15 cellular contexts compared by ENCODE assay signal in the genomic region with DNA sequence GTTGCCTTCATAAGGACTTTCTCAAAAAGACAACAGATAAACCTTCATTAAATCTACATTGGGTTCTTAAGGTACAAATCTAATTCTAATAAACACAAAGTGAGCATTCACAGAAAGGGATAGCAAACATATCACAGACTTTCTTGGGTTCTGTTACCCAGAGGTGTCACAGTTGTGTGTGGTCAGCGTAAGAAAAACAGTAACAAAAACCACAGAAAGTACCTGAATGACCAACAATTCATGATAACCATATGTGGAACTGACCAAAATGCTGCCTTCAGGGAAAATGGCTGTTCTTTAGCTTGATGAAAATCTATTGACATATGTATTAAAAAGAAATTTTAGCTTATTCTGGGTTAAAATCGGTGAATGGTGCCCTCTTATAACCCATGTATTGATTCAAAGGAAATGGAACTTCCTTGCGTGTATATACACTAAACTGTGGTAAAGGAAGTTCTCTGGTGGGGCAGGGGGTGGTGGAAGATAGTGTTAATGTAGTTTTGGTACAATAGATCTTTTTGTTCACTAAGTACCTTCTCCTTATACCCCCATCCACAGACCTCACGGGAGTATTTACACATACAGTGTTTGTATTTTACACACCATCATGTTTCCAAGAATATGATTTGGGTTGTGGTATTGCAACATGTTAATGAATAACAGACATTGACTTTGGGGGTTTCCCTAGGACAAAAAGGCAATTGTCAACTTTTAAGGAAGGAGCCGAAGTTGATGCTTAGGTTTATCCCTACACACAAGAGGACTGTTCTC.
DNase-seq lines count a peak whose midpoint lies in the region; ATAC-seq and TF ChIP-seq lines count a peak whose summit lies in the region.
"Had no signal": no experiment of that assay in that cellular context is flagged by ENCODE, and none has a peak within 500 bp of the region (broad histone marks: within the 10 kb centered on the region; RNA-seq: fewer than 3 reads in every experiment).

No MANE protein-coding gene starts in this region.

- BruUV-seq in PC-9 (replicated peaks; lab: Mats Ljungman, UMichigan) (no TSS peak), MCF 10A (replicated peaks; lab: Mats Ljungman, UMichigan) (no TSS peak)

- ATAC-seq in GM19035 (IDR thresholded peaks at IDR 0.05; ENCODE audit: unreplicated experiment) (peak; percentile 89), HG02642 (IDR thresholded peaks at IDR 0.05; ENCODE audit: poor library complexity, unreplicated experiment) (peak; percentile 63), HG03460 (IDR thresholded peaks at IDR 0.05; ENCODE audit: unreplicated experiment) (peak; percentile 89), left lobe of liver (peak; percentile 43)

- no peak overlapping the region for H3K4me2 ChIP-seq in PC-9
- H3K4me2 ChIP-seq: BLaER1, SK-N-SH had no signal

- POLR2A ChIA-PET in PC-9 (lab: Charles Lee; ENCODE audit: unreplicated experiment) (no interaction called here), MCF 10A (lab: Yijun Ruan, JAX) (no interaction called here), GM10248 (lab: Yijun Ruan, JAX) (no interaction called here)

- H3K9me2 ChIP-seq in PC-9 (ENCODE audit: insufficient read depth), result no peaks in the 10 kb centered on the region
- H3K9me2 ChIP-seq: SK-N-SH had no signal

- H3K36me3 ChIP-seq in PC-9 (ENCODE audit: low read depth), result no peaks in the 10 kb centered on the region

- no peaks in the 10 kb centered on the region for H3K79me2 ChIP-seq in PC-9 (ENCODE audit: low read depth)

- no peaks in the 10 kb centered on the region for H3K36me3 Mint-ChIP-seq in MCF 10A (ENCODE audit: insufficient read depth, unreplicated experiment)

- H3K9me3 Mint-ChIP-seq in MCF 10A (ENCODE audit: unreplicated experiment), result no peaks in the 10 kb centered on the region

- H4K20me1 ChIP-seq in PC-9 (ENCODE audit: insufficient read depth), result no peaks in the 10 kb centered on the region
- H4K20me1 ChIP-seq: BLaER1 had no signal

- TF ChIP-seq CTCF in PC-9 (conservative IDR thresholded peaks at IDR 0.05), result no peak
- no peak for TF ChIP-seq CTCF in MCF 10A (IDR thresholded peaks at IDR 0.05; ENCODE audit: unreplicated experiment)
- no peak for TF ChIP-seq CTCF in GM10248 (IDR thresholded peaks at IDR 0.05; ENCODE audit: control extremely low read depth, extremely low read depth, low read depth, missing control alignments)

- no peak overlapping the region for H3K27ac ChIP-seq in PC-9
- H3K27ac ChIP-seq: BLaER1 had no signal

- no peaks in the 10 kb centered on the region for H3K27me3 ChIP-seq in PC-9 (ENCODE audit: insufficient read depth, low read depth)
- H3K27me3 ChIP-seq: BLaER1 had no signal

- no peak overlapping the region for H2AFZ ChIP-seq in PC-9

- H3K27me3 Mint-ChIP-seq in MCF 10A (ENCODE audit: insufficient read depth, unreplicated experiment), result peaks cover 35% of the 10 kb centered on the region

- DNase-seq in left lobe of liver (ENCODE audit: low spot score), result no peak
- DNase-seq in PC-9, result no peak
- no peak for DNase-seq in MCF 10A (ENCODE audit: unreplicated experiment)
- DNase-seq in GM10248 (ENCODE audit: extremely low spot score), result no peak
- DNase-seq in NCI-H524 (lab: John Stamatoyannopoulos, UW), result no peak
- DNase-seq: activated CD4-positive, CD25-positive, alpha-beta regulatory T cell treated with anti-CD3 and anti-CD28 coated beads, Interleukin-2, amount 50 U/mL, for 72 hours; activated gamma-delta T cell; endodermal cell; mesendoderm; SK-N-SH; stimulated activated CD4-positive, alpha-beta T cell treated with anti-CD3 and anti-CD28 coated beads, Interleukin-4, amount 100 ng/mL, for 24 hours had no signal

- CTCF ChIA-PET in PC-9 (lab: Charles Lee) (no interaction called here), MCF 10A (lab: Yijun Ruan, JAX) (interaction anchor here (0.5 kb wide), 1 partner anchor 101 kb away, joined by 3 read pairs; no protein-coding TSS in a partner anchor), GM10248 (lab: Yijun Ruan, JAX) (interaction anchor here (1.0 kb wide), 1 partner anchor 12 kb away, joined by 3 read pairs; no protein-coding TSS in a partner anchor)

- no peak overlapping the region for H3K27ac Mint-ChIP-seq in MCF 10A (ENCODE audit: low read depth, unreplicated experiment)
- H3K27ac Mint-ChIP-seq: endodermal cell had no signal

- H3K4me1 ChIP-seq in PC-9 (replicated peaks; ENCODE audit: insufficient read depth), result no peaks in the 10 kb centered on the region

- H3K4me1 Mint-ChIP-seq in MCF 10A (ENCODE audit: insufficient read depth, unreplicated experiment), result no peaks in the 10 kb centered on the region

- no peak overlapping the region for H3K4me3 ChIP-seq in PC-9
- H3K4me3 ChIP-seq: BLaER1 had no signal

- H3K4me3 Mint-ChIP-seq in MCF 10A (ENCODE audit: unreplicated experiment), result no peak overlapping the region
- H3K4me3 Mint-ChIP-seq: endodermal cell had no signal

- no peaks in the 10 kb centered on the region for H3K9me3 ChIP-seq in PC-9 (ENCODE audit: insufficient read depth, low read depth)
- H3K9me3 ChIP-seq: SK-N-SH had no signal

- no peaks in the 10 kb centered on the region for H3F3A ChIP-seq in PC-9 (ENCODE audit: insufficient read depth, low read depth)

- intact Hi-C loops in PC-9 (cut with micrococcal nuclease; ENCODE audit: unreplicated experiment) (no loop called here), MCF 10A (cut with micrococcal nuclease) (no loop called here)
